ENCODE assay signal across 12 cellular contexts in the genomic region with DNA sequence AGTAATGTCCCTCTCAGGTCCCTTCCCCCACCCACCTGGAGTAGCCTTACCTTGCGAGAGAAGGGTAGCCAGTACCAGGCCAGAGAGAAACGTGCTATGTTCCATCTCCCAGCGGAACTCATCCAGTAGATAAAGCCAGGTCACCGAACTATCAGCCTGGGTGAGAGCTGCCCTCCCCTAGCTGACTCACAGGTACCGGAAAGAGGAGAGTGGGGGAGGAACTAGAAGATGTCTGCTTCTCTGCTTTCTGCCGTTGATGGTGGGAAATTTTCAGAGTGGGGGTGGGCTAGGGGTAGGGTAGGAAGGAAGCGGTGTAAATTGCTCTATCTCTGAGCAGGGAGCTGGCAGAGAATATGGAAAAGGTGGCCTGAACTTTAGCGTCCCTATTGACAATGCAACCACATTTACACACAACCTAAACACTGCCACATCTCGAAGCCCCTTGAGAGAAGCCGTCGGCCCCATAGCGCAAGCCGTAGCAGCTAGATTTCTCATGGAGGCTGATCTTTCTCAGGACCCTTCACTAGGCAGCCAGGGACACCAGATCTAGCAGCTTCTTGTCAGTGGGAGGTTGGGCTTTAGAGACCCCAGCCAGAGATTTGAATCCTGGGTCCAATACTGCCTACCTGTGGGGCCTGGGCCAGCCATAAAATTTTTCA. TPM values are rescaled to one million over a fixed set of nuclear protein-coding genes. Genes with fewer than 3 reads are reported as not detected.
A peak's percentile ranks its signal among the peaks of the same experiment; 100 is the strongest.
DNase-seq lines count a peak whose midpoint lies in the region; ATAC-seq and TF ChIP-seq lines count a peak whose summit lies in the region.
"Had no signal": no experiment of that assay in that cellular context is flagged by ENCODE, and none has a peak within 500 bp of the region (broad histone marks: within the 10 kb centered on the region; RNA-seq: fewer than 3 reads in every experiment).

CD3D (minus strand) TSS at position 203 of the 659 bp plus-strand sequence; CDS start at position 105, 98 bp downstream.

- no peaks in the 10 kb centered on the region for H3K9me3 Mint-ChIP-seq in activated T-cell treated with anti-CD3 and anti-CD28 coated beads, Interleukin-2, amount 50 U/mL, for 24 hours
- no peaks in the 10 kb centered on the region for H3K9me3 Mint-ChIP-seq in stimulated activated effector memory CD8-positive, alpha-beta T cell treated with anti-CD3 and anti-CD28 coated beads, Interleukin-12 subunit alpha, Interleukin-12 subunit beta, amount 100 ng/mL, for 72 hours

- H3K4me1 Mint-ChIP-seq in activated T-cell treated with anti-CD3 and anti-CD28 coated beads, Interleukin-2, amount 50 U/mL, for 24 hours (ENCODE audit: low read depth), result peaks cover 75% of the 10 kb centered on the region
- peaks cover 68% of the 10 kb centered on the region for H3K4me1 Mint-ChIP-seq in stimulated activated effector memory CD8-positive, alpha-beta T cell treated with anti-CD3 and anti-CD28 coated beads, Interleukin-12 subunit alpha, Interleukin-12 subunit beta, amount 100 ng/mL, for 72 hours

- H3K9me3 ChIP-seq in lower lobe of right lung, result no peaks in the 10 kb centered on the region

- H3K36me3 Mint-ChIP-seq in activated T-cell treated with anti-CD3 and anti-CD28 coated beads, Interleukin-2, amount 50 U/mL, for 24 hours (ENCODE audit: low read depth), result peaks cover 79% of the 10 kb centered on the region
- H3K36me3 Mint-ChIP-seq in stimulated activated effector memory CD8-positive, alpha-beta T cell treated with anti-CD3 and anti-CD28 coated beads, Interleukin-12 subunit alpha, Interleukin-12 subunit beta, amount 100 ng/mL, for 72 hours, result peaks cover 63% of the 10 kb centered on the region

- peak; percentile 44 to 81 (median 60) for DNase-seq in T-helper 1 cell
- DNase-seq in activated T-cell treated with anti-CD3 and anti-CD28 coated beads, Interleukin-2, amount 50 U/mL, for 24 hours, result peak; percentile 78
- no peak for DNase-seq in lower lobe of right lung
- DNase-seq in stimulated activated effector memory CD8-positive, alpha-beta T cell treated with anti-CD3 and anti-CD28 coated beads, Interleukin-12 subunit alpha, Interleukin-12 subunit beta, amount 100 ng/mL, for 72 hours (ENCODE audit: low spot score in 2 of 2), result peak in 1 of 2 donors; percentile 79
- no peak for DNase-seq in middle frontal gyrus (ENCODE audit: extremely low spot score, low spot score)
- no peak for DNase-seq in foreskin melanocyte
- DNase-seq: DMS79, NCI-H510A treated with DMSO at 0.1 percent for 48 hours had no signal

- H3K4me1 ChIP-seq in lower lobe of right lung, result no peaks in the 10 kb centered on the region

- no peak for ATAC-seq in lower lobe of right lung
- peak; percentile 73 for ATAC-seq in stimulated activated effector memory CD8-positive, alpha-beta T cell treated with anti-CD3 and anti-CD28 coated beads, Interleukin-12 subunit alpha, Interleukin-12 subunit beta, amount 100 ng/mL, for 72 hours
- ATAC-seq in HG03457 (IDR thresholded peaks at IDR 0.05; ENCODE audit: unreplicated experiment), result no peak
- ATAC-seq in GM21423 (IDR thresholded peaks at IDR 0.05; ENCODE audit: unreplicated experiment), result no peak

- H3K27me3 Mint-ChIP-seq in activated T-cell treated with anti-CD3 and anti-CD28 coated beads, Interleukin-2, amount 50 U/mL, for 24 hours, result no peaks in the 10 kb centered on the region

- H3K27ac Mint-ChIP-seq in activated T-cell treated with anti-CD3 and anti-CD28 coated beads, Interleukin-2, amount 50 U/mL, for 24 hours, result peak within 1 kb of the TSS; percentile 97
- peak within 1 kb of the TSS; percentile 99 for H3K27ac Mint-ChIP-seq in stimulated activated effector memory CD8-positive, alpha-beta T cell treated with anti-CD3 and anti-CD28 coated beads, Interleukin-12 subunit alpha, Interleukin-12 subunit beta, amount 100 ng/mL, for 72 hours

- H3K27me3 ChIP-seq in lower lobe of right lung (ENCODE audit: low read depth), result no peaks in the 10 kb centered on the region

- no peak within 1 kb of the TSS for H3K27ac ChIP-seq in lower lobe of right lung

- intact Hi-C loops in lower lobe of right lung (cut with DNase I), result no loop called here

- H3K36me3 ChIP-seq in lower lobe of right lung, result no peaks in the 10 kb centered on the region

- H3K4me3 Mint-ChIP-seq in activated T-cell treated with anti-CD3 and anti-CD28 coated beads, Interleukin-2, amount 50 U/mL, for 24 hours, result peak within 1 kb of the TSS; percentile 97
- H3K4me3 Mint-ChIP-seq in stimulated activated effector memory CD8-positive, alpha-beta T cell treated with anti-CD3 and anti-CD28 coated beads, Interleukin-12 subunit alpha, Interleukin-12 subunit beta, amount 100 ng/mL, for 72 hours, result peak within 1 kb of the TSS; percentile 77

- TF ChIP-seq CTCF in lower lobe of right lung (IDR thresholded peaks at IDR 0.05), result no peak

- peak within 1 kb of the TSS; percentile 39 for H3K4me3 ChIP-seq in lower lobe of right lung

RNA-seq across cellular contexts. Expression of gene CD3D, which starts in this region (rescaled TPM):
- total RNA-seq in lower lobe of right lung, result 7.4 TPM
- total RNA-seq: myocyte, temporal lobe had no signal

Comparison
In these comparisons a context has a peak if more than half of its experiments do, and no peak if none do; other contexts are left out.
1. DNase-seq: peak in T-helper 1 cell (5 of 5) and activated T-cell treated with anti-CD3 and anti-CD28 coated beads, Interleukin-2, amount 50 U/mL, for 24 hours (single experiment); none in lower lobe of right lung (single experiment), middle frontal gyrus (single experiment) and foreskin melanocyte (single experiment).